1 cellular context compared by ENCODE assay signal in genomic region chr3:141913150-141913811, GRCh38.
TF ChIP-seq lines count a peak whose summit lies in the region.

No MANE protein-coding gene starts in this region.

TF ChIP-seq in K562, 482 proteins besides CTCF, POLR2A, EP300 and RAD21 (continued from another document and continues in another):
- TF ChIP-seq, protein P1, sequence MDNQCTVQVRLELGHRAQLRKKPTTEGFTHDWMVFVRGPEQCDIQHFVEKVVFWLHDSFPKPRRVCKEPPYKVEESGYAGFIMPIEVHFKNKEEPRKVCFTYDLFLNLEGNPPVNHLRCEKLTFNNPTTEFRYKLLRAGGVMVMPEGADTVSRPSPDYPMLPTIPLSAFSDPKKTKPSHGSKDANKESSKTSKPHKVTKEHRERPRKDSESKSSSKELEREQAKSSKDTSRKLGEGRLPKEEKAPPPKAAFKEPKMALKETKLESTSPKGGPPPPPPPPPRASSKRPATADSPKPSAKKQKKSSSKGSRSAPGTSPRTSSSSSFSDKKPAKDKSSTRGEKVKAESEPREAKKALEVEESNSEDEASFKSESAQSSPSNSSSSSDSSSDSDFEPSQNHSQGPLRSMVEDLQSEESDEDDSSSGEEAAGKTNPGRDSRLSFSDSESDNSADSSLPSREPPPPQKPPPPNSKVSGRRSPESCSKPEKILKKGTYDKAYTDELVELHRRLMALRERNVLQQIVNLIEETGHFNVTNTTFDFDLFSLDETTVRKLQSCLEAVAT (IDR thresholded peaks at IDR 0.05), result no peak
- no peak for TF ChIP-seq RB1 (IDR thresholded peaks at IDR 0.05; ENCODE audit: low read depth)
- TF ChIP-seq NCOA2 (IDR thresholded peaks at IDR 0.05; ENCODE audit: partially characterized antibody in 2 of 2), result no peak
- TF ChIP-seq SP1 (CRISPR knock-in tag; IDR thresholded peaks at IDR 0.05), result 0 out of 2 replicates have a peak, but pooled peaks have one; percentile 30
- no peak for TF ChIP-seq HNRNPK (IDR thresholded peaks at IDR 0.05; ENCODE audit: low read depth, low read length, poor library complexity, severe bottlenecking)
- TF ChIP-seq GTF2E2 (tag; IDR thresholded peaks at IDR 0.05), result no peak
- no peak for TF ChIP-seq CBFA2T2 (conservative IDR thresholded peaks at IDR 0.05)
- no peak for TF ChIP-seq SRSF1 (IDR thresholded peaks at IDR 0.05; ENCODE audit: low read depth, low read length)
- no peak for TF ChIP-seq STAT5B (CRISPR knock-in tag; IDR thresholded peaks at IDR 0.05)
- TF ChIP-seq KAT8 (IDR thresholded peaks at IDR 0.05; ENCODE audit: low read depth), result no peak
- 0 out of 2 replicates have a peak, but pooled peaks have one; percentile 11 for TF ChIP-seq EP400 (IDR thresholded peaks at IDR 0.05)
- no peak for TF ChIP-seq RAD51 (IDR thresholded peaks at IDR 0.05; ENCODE audit: borderline replicate concordance, low read depth)
- no peak for TF ChIP-seq ARNT (IDR thresholded peaks at IDR 0.05)
- TF ChIP-seq HDGF (IDR thresholded peaks at IDR 0.05), result no peak
- TF ChIP-seq E2F6 (IDR thresholded peaks at IDR 0.05; ENCODE audit: borderline replicate concordance in 1 of 2, extremely low read depth in 1 of 2, insufficient read depth in 1 of 2, insufficient read length in 1 of 2, low read depth in 1 of 2, low read length in 1 of 2, poor library complexity in 1 of 2, severe bottlenecking in 1 of 2), result no peak
- TF ChIP-seq ZNF124 (CRISPR knock-in tag; IDR thresholded peaks at IDR 0.05), result no peak
- TF ChIP-seq POLR3G (IDR thresholded peaks at IDR 0.05; ENCODE audit: extremely low read depth, insufficient read length, insufficient replicate concordance), result no peak
- no peak for TF ChIP-seq KAT7 (CRISPR knock-in tag; IDR thresholded peaks at IDR 0.05; ENCODE audit: borderline replicate concordance)
- TF ChIP-seq ILF3 (IDR thresholded peaks at IDR 0.05; ENCODE audit: borderline replicate concordance), result no peak
- no peak for TF ChIP-seq CREB1 (IDR thresholded peaks at IDR 0.05)
- TF ChIP-seq CREB1 (CRISPR knock-in tag; IDR thresholded peaks at IDR 0.05), result no peak
- TF ChIP-seq, protein P2, sequence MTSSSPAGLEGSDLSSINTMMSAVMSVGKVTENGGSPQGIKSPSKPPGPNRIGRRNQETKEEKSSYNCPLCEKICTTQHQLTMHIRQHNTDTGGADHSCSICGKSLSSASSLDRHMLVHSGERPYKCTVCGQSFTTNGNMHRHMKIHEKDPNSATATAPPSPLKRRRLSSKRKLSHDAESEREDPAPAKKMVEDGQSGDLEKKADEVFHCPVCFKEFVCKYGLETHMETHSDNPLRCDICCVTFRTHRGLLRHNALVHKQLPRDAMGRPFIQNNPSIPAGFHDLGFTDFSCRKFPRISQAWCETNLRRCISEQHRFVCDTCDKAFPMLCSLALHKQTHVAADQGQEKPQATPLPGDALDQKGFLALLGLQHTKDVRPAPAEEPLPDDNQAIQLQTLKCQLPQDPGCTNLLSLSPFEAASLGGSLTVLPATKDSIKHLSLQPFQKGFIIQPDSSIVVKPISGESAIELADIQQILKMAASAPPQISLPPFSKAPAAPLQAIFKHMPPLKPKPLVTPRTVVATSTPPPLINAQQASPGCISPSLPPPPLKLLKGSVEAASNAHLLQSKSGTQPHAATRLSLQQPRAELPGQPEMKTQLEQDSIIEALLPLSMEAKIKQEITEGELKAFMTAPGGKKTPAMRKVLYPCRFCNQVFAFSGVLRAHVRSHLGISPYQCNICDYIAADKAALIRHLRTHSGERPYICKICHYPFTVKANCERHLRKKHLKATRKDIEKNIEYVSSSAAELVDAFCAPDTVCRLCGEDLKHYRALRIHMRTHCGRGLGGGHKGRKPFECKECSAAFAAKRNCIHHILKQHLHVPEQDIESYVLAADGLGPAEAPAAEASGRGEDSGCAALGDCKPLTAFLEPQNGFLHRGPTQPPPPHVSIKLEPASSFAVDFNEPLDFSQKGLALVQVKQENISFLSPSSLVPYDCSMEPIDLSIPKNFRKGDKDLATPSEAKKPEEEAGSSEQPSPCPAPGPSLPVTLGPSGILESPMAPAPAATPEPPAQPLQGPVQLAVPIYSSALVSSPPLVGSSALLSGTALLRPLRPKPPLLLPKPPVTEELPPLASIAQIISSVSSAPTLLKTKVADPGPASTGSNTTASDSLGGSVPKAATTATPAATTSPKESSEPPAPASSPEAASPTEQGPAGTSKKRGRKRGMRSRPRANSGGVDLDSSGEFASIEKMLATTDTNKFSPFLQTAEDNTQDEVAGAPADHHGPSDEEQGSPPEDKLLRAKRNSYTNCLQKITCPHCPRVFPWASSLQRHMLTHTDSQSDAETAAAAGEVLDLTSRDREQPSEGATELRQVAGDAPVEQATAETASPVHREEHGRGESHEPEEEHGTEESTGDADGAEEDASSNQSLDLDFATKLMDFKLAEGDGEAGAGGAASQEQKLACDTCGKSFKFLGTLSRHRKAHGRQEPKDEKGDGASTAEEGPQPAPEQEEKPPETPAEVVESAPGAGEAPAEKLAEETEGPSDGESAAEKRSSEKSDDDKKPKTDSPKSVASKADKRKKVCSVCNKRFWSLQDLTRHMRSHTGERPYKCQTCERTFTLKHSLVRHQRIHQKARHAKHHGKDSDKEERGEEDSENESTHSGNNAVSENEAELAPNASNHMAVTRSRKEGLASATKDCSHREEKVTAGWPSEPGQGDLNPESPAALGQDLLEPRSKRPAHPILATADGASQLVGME (CRISPR knock-in tag; IDR thresholded peaks at IDR 0.05), result no peak
- no peak for TF ChIP-seq ZNF431 (CRISPR knock-in tag; IDR thresholded peaks at IDR 0.05)
- no peak for TF ChIP-seq ZNF79 (CRISPR knock-in tag; IDR thresholded peaks at IDR 0.05; ENCODE audit: low read depth)
- no peak for TF ChIP-seq KLF13 (tag; IDR thresholded peaks at IDR 0.05; ENCODE audit: borderline replicate concordance, low read depth)
- no peak for TF ChIP-seq SIN3B (IDR thresholded peaks at IDR 0.05; ENCODE audit: low read depth)
- peak; percentile 16; the same call in 1 of the 2 replicates for TF ChIP-seq BCOR (IDR thresholded peaks at IDR 0.05)
- no peak for TF ChIP-seq SIN3A (IDR thresholded peaks at IDR 0.05; ENCODE audit: borderline replicate concordance in 2 of 2, control insufficient read depth in 1 of 2, low read depth in 2 of 2, low read length in 2 of 2)
- no peak for TF ChIP-seq BRCA1 (IDR thresholded peaks at IDR 0.05)
- no peak for TF ChIP-seq BRCA1 (CRISPR knock-in tag; IDR thresholded peaks at IDR 0.05)
- no peak for TF ChIP-seq ZNF764 (CRISPR knock-in tag; IDR thresholded peaks at IDR 0.05; ENCODE audit: low read depth)
- no peak for TF ChIP-seq STAT6 (CRISPR knock-in tag; IDR thresholded peaks at IDR 0.05)
- TF ChIP-seq ZNF668 (CRISPR knock-in tag; IDR thresholded peaks at IDR 0.05), result no peak
- peak in 1 of 2 experiments; percentile 98; a peak in 2 of 3 replicates for TF ChIP-seq CBX3 (IDR thresholded peaks at IDR 0.05; ENCODE audit: borderline replicate concordance in 1 of 2, low read length in 2 of 2)
- TF ChIP-seq BRD4 (IDR thresholded peaks at IDR 0.05), result no peak
- no peak for TF ChIP-seq ZNF24 (IDR thresholded peaks at IDR 0.05)
- TF ChIP-seq ZNF408 (CRISPR knock-in tag; IDR thresholded peaks at IDR 0.05; ENCODE audit: low read depth), result no peak
- TF ChIP-seq ZZZ3 (IDR thresholded peaks at IDR 0.05), result no peak
- TF ChIP-seq MYBL2 (IDR thresholded peaks at IDR 0.05; ENCODE audit: low read depth), result no peak
- TF ChIP-seq MYBL2 (CRISPR knock-in tag; IDR thresholded peaks at IDR 0.05; ENCODE audit: borderline replicate concordance), result no peak
- TF ChIP-seq RHOXF2B (CRISPR knock-in tag; conservative IDR thresholded peaks at IDR 0.05), result no peak
- TF ChIP-seq NCOA4 (IDR thresholded peaks at IDR 0.05; ENCODE audit: partially characterized antibody), result no peak
- TF ChIP-seq FOSL1 (tag; conservative IDR thresholded peaks at IDR 0.05), result no peak
- no peak for TF ChIP-seq NEUROD1 (IDR thresholded peaks at IDR 0.05; ENCODE audit: borderline replicate concordance, low read depth, low read length, partially characterized antibody)
- no peak for TF ChIP-seq U2AF2 (optimal IDR thresholded peaks at IDR 0.05; ENCODE audit: low read depth, low read length)
- no peak for TF ChIP-seq SMARCC2 (IDR thresholded peaks at IDR 0.05; ENCODE audit: low read depth)
- TF ChIP-seq DDX20 (tag; IDR thresholded peaks at IDR 0.05; ENCODE audit: low read depth), result no peak
- TF ChIP-seq, protein P3, sequence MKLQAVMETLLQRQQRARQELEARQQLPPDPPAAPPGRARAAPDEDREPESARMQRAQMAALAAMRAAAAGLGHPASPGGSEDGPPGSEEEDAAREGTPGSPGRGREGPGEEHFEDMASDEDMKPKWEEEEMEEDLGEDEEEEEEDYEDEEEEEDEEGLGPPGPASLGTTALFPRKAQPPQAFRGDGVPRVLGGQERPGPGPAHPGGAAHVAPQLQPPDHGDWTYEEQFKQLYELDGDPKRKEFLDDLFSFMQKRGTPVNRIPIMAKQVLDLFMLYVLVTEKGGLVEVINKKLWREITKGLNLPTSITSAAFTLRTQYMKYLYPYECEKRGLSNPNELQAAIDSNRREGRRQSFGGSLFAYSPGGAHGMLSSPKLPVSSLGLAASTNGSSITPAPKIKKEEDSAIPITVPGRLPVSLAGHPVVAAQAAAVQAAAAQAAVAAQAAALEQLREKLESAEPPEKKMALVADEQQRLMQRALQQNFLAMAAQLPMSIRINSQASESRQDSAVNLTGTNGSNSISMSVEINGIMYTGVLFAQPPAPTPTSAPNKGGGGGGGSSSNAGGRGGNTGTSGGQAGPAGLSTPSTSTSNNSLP (IDR thresholded peaks at IDR 0.05; ENCODE audit: borderline replicate concordance, low read depth, low read length), result 0 out of 2 replicates have a peak, but pooled peaks have one; percentile 32
- no peak for TF ChIP-seq FOXA3 (CRISPR knock-in tag; conservative IDR thresholded peaks at IDR 0.05 in 1 of 2, IDR thresholded peaks at IDR 0.05 in 1 of 2)
- TF ChIP-seq IFI16 (CRISPR knock-in tag; IDR thresholded peaks at IDR 0.05), result no peak
- no peak for TF ChIP-seq ZFX (CRISPR knock-in tag; IDR thresholded peaks at IDR 0.05)
- no peak for TF ChIP-seq GTF2F1 (IDR thresholded peaks at IDR 0.05; ENCODE audit: low read depth, low read length)
- TF ChIP-seq ADNP (tag; IDR thresholded peaks at IDR 0.05), result peak; percentile 85
- no peak for TF ChIP-seq UBTF (IDR thresholded peaks at IDR 0.05; ENCODE audit: borderline replicate concordance in 1 of 2, low read depth in 2 of 2, low read length in 2 of 2)
